ENCODE assay signal across 8 cellular contexts in genomic region chr2:219388845-219389156, GRCh38. TPM values are rescaled to one million over a fixed set of nuclear protein-coding genes. Genes with fewer than 3 reads are reported as not detected.
DNase-seq lines count a peak whose midpoint lies in the region; ATAC-seq, FAIRE-seq and TF ChIP-seq lines count a peak whose summit lies in the region.

No MANE protein-coding gene starts in this region.

- H3K9me3 ChIP-seq in astrocyte (ENCODE audit: insufficient read depth, low read depth, low read length) (no peaks in the 10 kb centered on the region), right lobe of liver (no peaks in the 10 kb centered on the region), tibial artery (no peaks in the 10 kb centered on the region)

- no peaks in the 10 kb centered on the region for H3K27me3 Mint-ChIP-seq in activated T-cell treated with anti-CD3 and anti-CD28 coated beads, Interleukin-2, amount 50 U/mL, for 72 hours (ENCODE audit: low read depth)
- peaks cover 4% of the 10 kb centered on the region for H3K27me3 Mint-ChIP-seq in astrocyte (ENCODE audit: low read depth, unreplicated experiment)

- TF ChIP-seq CTCF in astrocyte (IDR thresholded peaks at IDR 0.05; ENCODE audit: insufficient read depth, low read depth, low read length), result no peak
- TF ChIP-seq CTCF in right lobe of liver (IDR thresholded peaks at IDR 0.05), result no peak
- TF ChIP-seq CTCF in tibial artery (IDR thresholded peaks at IDR 0.05), result no peak

- H3K9me3 Mint-ChIP-seq in activated T-cell treated with anti-CD3 and anti-CD28 coated beads, Interleukin-2, amount 50 U/mL, for 72 hours, result no peaks in the 10 kb centered on the region
- no peaks in the 10 kb centered on the region for H3K9me3 Mint-ChIP-seq in astrocyte (ENCODE audit: unreplicated experiment)

- peaks cover 0 to 4% of the 10 kb centered on the region in 2 donors for H3K36me3 Mint-ChIP-seq in activated T-cell treated with anti-CD3 and anti-CD28 coated beads, Interleukin-2, amount 50 U/mL, for 72 hours (ENCODE audit: insufficient read depth in 2 of 2)
- H3K36me3 Mint-ChIP-seq in astrocyte (ENCODE audit: low read depth, unreplicated experiment), result peaks cover 14% of the 10 kb centered on the region

- H3K9ac ChIP-seq in astrocyte (ENCODE audit: low read length), result peak overlapping the region; percentile 57

- no peak overlapping the region for H3K27ac Mint-ChIP-seq in activated T-cell treated with anti-CD3 and anti-CD28 coated beads, Interleukin-2, amount 50 U/mL, for 72 hours
- no peak overlapping the region for H3K27ac Mint-ChIP-seq in astrocyte (ENCODE audit: unreplicated experiment)

- no peaks in the 10 kb centered on the region for H3K27me3 ChIP-seq in astrocyte (ENCODE audit: insufficient read depth, low read length)
- H3K27me3 ChIP-seq in right lobe of liver, result no peaks in the 10 kb centered on the region
- H3K27me3 ChIP-seq in tibial artery, result no peaks in the 10 kb centered on the region

- H4K20me1 ChIP-seq in astrocyte (ENCODE audit: insufficient read depth, low read length), result peaks cover 11% of the 10 kb centered on the region

- H3K27ac ChIP-seq in astrocyte (ENCODE audit: low read depth, low read length) (no peak overlapping the region), right lobe of liver (peak overlapping the region; percentile 14 to 77 (median 70)), tibial artery (peak overlapping the region; percentile 91 to 97)

- peak; percentile 58 for FAIRE-seq in astrocyte (lab: Jason Lieb, UNC)

- H3K4me2 ChIP-seq in astrocyte (ENCODE audit: low read length), result peak overlapping the region; percentile 86

- TF ChIP-seq POLR2A in right lobe of liver (IDR thresholded peaks at IDR 0.05), result no peak

- H3K36me3 ChIP-seq in astrocyte (ENCODE audit: insufficient read depth, low read length) (peaks cover 3% of the 10 kb centered on the region), right lobe of liver (peaks cover 0 to 26% (median 15%) of the 10 kb centered on the region in 4 donors), tibial artery (peaks cover 23 to 28% (median 26%) of the 10 kb centered on the region in 3 donors)

- peak overlapping the region; percentile 91 for H2AFZ ChIP-seq in astrocyte (ENCODE audit: low read depth, low read length)

- ATAC-seq in activated T-cell treated with anti-CD3 and anti-CD28 coated beads, Interleukin-2, amount 50 U/mL, for 72 hours (replicated peaks in 1 of 2), result no peak
- no peak for ATAC-seq in right lobe of liver
- no peak for ATAC-seq in HG03469 (IDR thresholded peaks at IDR 0.05; ENCODE audit: unreplicated experiment)

- peaks cover 11% of the 10 kb centered on the region for H3K79me2 ChIP-seq in astrocyte (ENCODE audit: insufficient read depth, low read length)

- DNase-seq in activated T-cell treated with anti-CD3 and anti-CD28 coated beads, Interleukin-2, amount 50 U/mL, for 72 hours, result no peak
- DNase-seq in activated T-cell treated with anti-CD3 and anti-CD28 coated beads for 4 hours, result no peak
- DNase-seq in astrocyte (ENCODE audit: low read depth), result no peak
- no peak for DNase-seq in right lobe of liver
- no peak for DNase-seq in tibial artery
- no peak for DNase-seq in kidney glomerular epithelial cell (lab: John Stamatoyannopoulos, UW)
- no peak for DNase-seq in DMS 273 (lab: John Stamatoyannopoulos, UW; ENCODE audit: unreplicated experiment)

- peaks cover 14% of the 10 kb centered on the region for H3K4me1 ChIP-seq in astrocyte (ENCODE audit: insufficient read depth, low read length)
- peaks cover 0 to 12% (median 0%) of the 10 kb centered on the region in 4 donors for H3K4me1 ChIP-seq in right lobe of liver
- peaks cover 0 to 14% (median 11%) of the 10 kb centered on the region in 4 donors for H3K4me1 ChIP-seq in tibial artery

- WGBS in right lobe of liver (ENCODE audit: insufficient coverage, low coverage, low lambda C conversion rate, missing lambda C conversion rate), result 33% methylated on average over 6 of the region's 6 CpGs

- H3K4me1 Mint-ChIP-seq in activated T-cell treated with anti-CD3 and anti-CD28 coated beads, Interleukin-2, amount 50 U/mL, for 72 hours (ENCODE audit: low read depth), result peaks cover 15% of the 10 kb centered on the region
- H3K4me1 Mint-ChIP-seq in astrocyte (ENCODE audit: low read depth, unreplicated experiment), result no peaks in the 10 kb centered on the region

- intact Hi-C loops in right lobe of liver (cut with DNase I), result no loop called here
- intact Hi-C loops in tibial artery (cut with DNase I; ENCODE audit: low total_unique reads), result loop anchor here (10.0 kb wide), 1 partner anchor 214 kb away; the partner anchor contains the start of genes CNPPD1, RETREG2 and SLC23A3

- H3K4me3 ChIP-seq in astrocyte (ENCODE audit: insufficient read depth, low read depth, low read length) (peak overlapping the region; percentile 61), right lobe of liver (peak overlapping the region in 2 of 3 donors; percentile 28 to 43), tibial artery (peak overlapping the region; percentile 67 to 94)

- peak overlapping the region; percentile 74 to 80 for H3K4me3 Mint-ChIP-seq in activated T-cell treated with anti-CD3 and anti-CD28 coated beads, Interleukin-2, amount 50 U/mL, for 72 hours
- H3K4me3 Mint-ChIP-seq in astrocyte (ENCODE audit: unreplicated experiment), result peak overlapping the region; percentile 25

RNA-seq across cellular contexts. Expression of gene DNPEP, which starts 1.1 kb away (rescaled TPM):
- 10 to 100 TPM; 61.5 to 71.0 TPM for total RNA-seq in activated T-cell treated with anti-CD3 and anti-CD28 coated beads, Interleukin-2, amount 50 U/mL, for 72 hours
- 44.8 and 53.9 TPM in 2 replicates for total RNA-seq in astrocyte
- total RNA-seq in right lobe of liver, result 10 to 100 TPM; 37.1 to 60.2 (median 47.0) TPM

RNA-seq across cellular contexts. Expression of gene DES, which starts 29.4 kb away (rescaled TPM):
- total RNA-seq in activated T-cell treated with anti-CD3 and anti-CD28 coated beads, Interleukin-2, amount 50 U/mL, for 72 hours, result under 1 TPM in 1 of 2 donors, not detected in 1; 0.10 TPM
- total RNA-seq in astrocyte (5.2 and 5.4 TPM in 2 replicates), right lobe of liver (10 to 100 TPM in 1 of 6 experiments, 1 to 10 TPM in 5; 1.2 to 25.6 (median 2.5) TPM)

RNA-seq across cellular contexts. Expression of gene SPEG, which starts 45.8 kb away (rescaled TPM):
- 1 to 10 TPM; 4.8 to 6.9 TPM for total RNA-seq in activated T-cell treated with anti-CD3 and anti-CD28 coated beads, Interleukin-2, amount 50 U/mL, for 72 hours
- total RNA-seq in astrocyte (71.2 and 76.1 TPM in 2 replicates), right lobe of liver (1 to 10 TPM in 1 of 6 experiments, under 1 TPM in 5; 0.24 to 1.5 (median 0.48) TPM)

RNA-seq across cellular contexts. Expression of gene RESP18, which starts 56.3 kb away (rescaled TPM):
- total RNA-seq in activated T-cell treated with anti-CD3 and anti-CD28 coated beads, Interleukin-2, amount 50 U/mL, for 72 hours, result not detected
- total RNA-seq in astrocyte (not detected in 2 replicates), right lobe of liver (not detected)
